Comparison of ENCODE assay signal across 1 cellular context in the genomic region with DNA sequence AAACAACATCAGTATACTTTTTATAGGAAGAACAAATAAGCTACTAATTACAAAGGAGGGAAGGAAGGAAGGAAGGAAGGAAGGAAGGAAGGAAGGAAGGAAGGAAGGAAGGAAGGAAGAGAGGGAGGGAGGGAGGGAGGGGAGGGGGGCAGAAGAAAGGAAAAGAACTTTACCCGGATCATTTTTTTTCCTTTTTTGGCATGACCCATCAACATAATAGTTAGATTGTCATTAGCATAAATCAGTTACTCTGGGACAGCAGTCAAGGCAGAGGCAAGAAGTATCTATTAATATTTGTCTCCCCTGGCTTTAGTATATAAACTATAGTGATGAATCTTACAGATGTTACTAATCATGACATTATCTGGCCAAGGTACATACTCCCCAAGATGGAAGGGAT.
TF ChIP-seq lines count a peak whose summit lies in the region.

No MANE protein-coding gene starts in this region.

TF ChIP-seq in WTC11, 78 proteins besides CTCF, POLR2A, EP300 and RAD21 (continued from another document):
- TF ChIP-seq, protein P1, sequence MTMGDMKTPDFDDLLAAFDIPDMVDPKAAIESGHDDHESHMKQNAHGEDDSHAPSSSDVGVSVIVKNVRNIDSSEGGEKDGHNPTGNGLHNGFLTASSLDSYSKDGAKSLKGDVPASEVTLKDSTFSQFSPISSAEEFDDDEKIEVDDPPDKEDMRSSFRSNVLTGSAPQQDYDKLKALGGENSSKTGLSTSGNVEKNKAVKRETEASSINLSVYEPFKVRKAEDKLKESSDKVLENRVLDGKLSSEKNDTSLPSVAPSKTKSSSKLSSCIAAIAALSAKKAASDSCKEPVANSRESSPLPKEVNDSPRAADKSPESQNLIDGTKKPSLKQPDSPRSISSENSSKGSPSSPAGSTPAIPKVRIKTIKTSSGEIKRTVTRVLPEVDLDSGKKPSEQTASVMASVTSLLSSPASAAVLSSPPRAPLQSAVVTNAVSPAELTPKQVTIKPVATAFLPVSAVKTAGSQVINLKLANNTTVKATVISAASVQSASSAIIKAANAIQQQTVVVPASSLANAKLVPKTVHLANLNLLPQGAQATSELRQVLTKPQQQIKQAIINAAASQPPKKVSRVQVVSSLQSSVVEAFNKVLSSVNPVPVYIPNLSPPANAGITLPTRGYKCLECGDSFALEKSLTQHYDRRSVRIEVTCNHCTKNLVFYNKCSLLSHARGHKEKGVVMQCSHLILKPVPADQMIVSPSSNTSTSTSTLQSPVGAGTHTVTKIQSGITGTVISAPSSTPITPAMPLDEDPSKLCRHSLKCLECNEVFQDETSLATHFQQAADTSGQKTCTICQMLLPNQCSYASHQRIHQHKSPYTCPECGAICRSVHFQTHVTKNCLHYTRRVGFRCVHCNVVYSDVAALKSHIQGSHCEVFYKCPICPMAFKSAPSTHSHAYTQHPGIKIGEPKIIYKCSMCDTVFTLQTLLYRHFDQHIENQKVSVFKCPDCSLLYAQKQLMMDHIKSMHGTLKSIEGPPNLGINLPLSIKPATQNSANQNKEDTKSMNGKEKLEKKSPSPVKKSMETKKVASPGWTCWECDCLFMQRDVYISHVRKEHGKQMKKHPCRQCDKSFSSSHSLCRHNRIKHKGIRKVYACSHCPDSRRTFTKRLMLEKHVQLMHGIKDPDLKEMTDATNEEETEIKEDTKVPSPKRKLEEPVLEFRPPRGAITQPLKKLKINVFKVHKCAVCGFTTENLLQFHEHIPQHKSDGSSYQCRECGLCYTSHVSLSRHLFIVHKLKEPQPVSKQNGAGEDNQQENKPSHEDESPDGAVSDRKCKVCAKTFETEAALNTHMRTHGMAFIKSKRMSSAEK (CRISPR knock-in tag; IDR thresholded peaks at IDR 0.05; ENCODE audit: borderline replicate concordance), result no peak
- TF ChIP-seq SMAD3 (CRISPR knock-in tag; IDR thresholded peaks at IDR 0.05; ENCODE audit: borderline replicate concordance) (no peak), RORB (CRISPR knock-in tag; IDR thresholded peaks at IDR 0.05) (no peak), ETV6 (CRISPR knock-in tag; IDR thresholded peaks at IDR 0.05) (no peak), ELF4 (CRISPR knock-in tag; IDR thresholded peaks at IDR 0.05; ENCODE audit: low read depth) (no peak), NFYB (CRISPR knock-in tag; conservative IDR thresholded peaks at IDR 0.05; ENCODE audit: low read depth) (no peak), FOXK1 (CRISPR knock-in tag; IDR thresholded peaks at IDR 0.05) (no peak), ESRRA (CRISPR knock-in tag; IDR thresholded peaks at IDR 0.05; ENCODE audit: borderline replicate concordance) (no peak), ZNF138 (CRISPR knock-in tag; conservative IDR thresholded peaks at IDR 0.05) (no peak), MYBL2 (CRISPR knock-in tag; IDR thresholded peaks at IDR 0.05) (no peak)
- TF ChIP-seq, protein P2, sequence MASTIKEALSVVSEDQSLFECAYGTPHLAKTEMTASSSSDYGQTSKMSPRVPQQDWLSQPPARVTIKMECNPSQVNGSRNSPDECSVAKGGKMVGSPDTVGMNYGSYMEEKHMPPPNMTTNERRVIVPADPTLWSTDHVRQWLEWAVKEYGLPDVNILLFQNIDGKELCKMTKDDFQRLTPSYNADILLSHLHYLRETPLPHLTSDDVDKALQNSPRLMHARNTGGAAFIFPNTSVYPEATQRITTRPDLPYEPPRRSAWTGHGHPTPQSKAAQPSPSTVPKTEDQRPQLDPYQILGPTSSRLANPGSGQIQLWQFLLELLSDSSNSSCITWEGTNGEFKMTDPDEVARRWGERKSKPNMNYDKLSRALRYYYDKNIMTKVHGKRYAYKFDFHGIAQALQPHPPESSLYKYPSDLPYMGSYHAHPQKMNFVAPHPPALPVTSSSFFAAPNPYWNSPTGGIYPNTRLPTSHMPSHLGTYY (CRISPR knock-in tag; IDR thresholded peaks at IDR 0.05), result no peak
- TF ChIP-seq, protein P3, sequence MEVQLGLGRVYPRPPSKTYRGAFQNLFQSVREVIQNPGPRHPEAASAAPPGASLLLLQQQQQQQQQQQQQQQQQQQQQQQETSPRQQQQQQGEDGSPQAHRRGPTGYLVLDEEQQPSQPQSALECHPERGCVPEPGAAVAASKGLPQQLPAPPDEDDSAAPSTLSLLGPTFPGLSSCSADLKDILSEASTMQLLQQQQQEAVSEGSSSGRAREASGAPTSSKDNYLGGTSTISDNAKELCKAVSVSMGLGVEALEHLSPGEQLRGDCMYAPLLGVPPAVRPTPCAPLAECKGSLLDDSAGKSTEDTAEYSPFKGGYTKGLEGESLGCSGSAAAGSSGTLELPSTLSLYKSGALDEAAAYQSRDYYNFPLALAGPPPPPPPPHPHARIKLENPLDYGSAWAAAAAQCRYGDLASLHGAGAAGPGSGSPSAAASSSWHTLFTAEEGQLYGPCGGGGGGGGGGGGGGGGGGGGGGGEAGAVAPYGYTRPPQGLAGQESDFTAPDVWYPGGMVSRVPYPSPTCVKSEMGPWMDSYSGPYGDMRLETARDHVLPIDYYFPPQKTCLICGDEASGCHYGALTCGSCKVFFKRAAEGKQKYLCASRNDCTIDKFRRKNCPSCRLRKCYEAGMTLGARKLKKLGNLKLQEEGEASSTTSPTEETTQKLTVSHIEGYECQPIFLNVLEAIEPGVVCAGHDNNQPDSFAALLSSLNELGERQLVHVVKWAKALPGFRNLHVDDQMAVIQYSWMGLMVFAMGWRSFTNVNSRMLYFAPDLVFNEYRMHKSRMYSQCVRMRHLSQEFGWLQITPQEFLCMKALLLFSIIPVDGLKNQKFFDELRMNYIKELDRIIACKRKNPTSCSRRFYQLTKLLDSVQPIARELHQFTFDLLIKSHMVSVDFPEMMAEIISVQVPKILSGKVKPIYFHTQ (CRISPR knock-in tag; IDR thresholded peaks at IDR 0.05), result no peak
- TF ChIP-seq, protein P4, sequence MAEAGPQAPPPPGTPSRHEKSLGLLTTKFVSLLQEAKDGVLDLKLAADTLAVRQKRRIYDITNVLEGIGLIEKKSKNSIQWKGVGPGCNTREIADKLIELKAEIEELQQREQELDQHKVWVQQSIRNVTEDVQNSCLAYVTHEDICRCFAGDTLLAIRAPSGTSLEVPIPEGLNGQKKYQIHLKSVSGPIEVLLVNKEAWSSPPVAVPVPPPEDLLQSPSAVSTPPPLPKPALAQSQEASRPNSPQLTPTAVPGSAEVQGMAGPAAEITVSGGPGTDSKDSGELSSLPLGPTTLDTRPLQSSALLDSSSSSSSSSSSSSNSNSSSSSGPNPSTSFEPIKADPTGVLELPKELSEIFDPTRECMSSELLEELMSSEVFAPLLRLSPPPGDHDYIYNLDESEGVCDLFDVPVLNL (CRISPR knock-in tag; IDR thresholded peaks at IDR 0.05; ENCODE audit: borderline replicate concordance, low read depth), result no peak
- TF ChIP-seq, protein P5, sequence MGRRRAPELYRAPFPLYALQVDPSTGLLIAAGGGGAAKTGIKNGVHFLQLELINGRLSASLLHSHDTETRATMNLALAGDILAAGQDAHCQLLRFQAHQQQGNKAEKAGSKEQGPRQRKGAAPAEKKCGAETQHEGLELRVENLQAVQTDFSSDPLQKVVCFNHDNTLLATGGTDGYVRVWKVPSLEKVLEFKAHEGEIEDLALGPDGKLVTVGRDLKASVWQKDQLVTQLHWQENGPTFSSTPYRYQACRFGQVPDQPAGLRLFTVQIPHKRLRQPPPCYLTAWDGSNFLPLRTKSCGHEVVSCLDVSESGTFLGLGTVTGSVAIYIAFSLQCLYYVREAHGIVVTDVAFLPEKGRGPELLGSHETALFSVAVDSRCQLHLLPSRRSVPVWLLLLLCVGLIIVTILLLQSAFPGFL (CRISPR knock-in tag; IDR thresholded peaks at IDR 0.05; ENCODE audit: borderline replicate concordance), result no peak
